ENCODE assay signal across 29 cellular contexts in genomic region chr4:176879370-176880116, GRCh38.
DNase-seq lines count a peak whose midpoint lies in the region; ATAC-seq and TF ChIP-seq lines count a peak whose summit lies in the region.
"Had no signal": no experiment of that assay in that cellular context is flagged by ENCODE, and none has a peak within 500 bp of the region (broad histone marks: within the 10 kb centered on the region; RNA-seq: fewer than 3 reads in every experiment).

No MANE protein-coding gene starts in this region.

- H2AK5ac ChIP-seq in neuronal stem cell (ENCODE audit: low read depth, low read length) = no peak overlapping the region

- peaks cover 3% of the 10 kb centered on the region for H3K4me1 Mint-ChIP-seq in endodermal cell
- H3K4me1 Mint-ChIP-seq: activated naive CD8-positive, alpha-beta T cell treated with anti-CD3 and anti-CD28 coated beads for 36 hours; naive thymus-derived CD4-positive, alpha-beta T cell; stimulated activated effector memory CD8-positive, alpha-beta T cell treated with anti-CD3 and anti-CD28 coated beads, Interleukin-12 subunit alpha, Interleukin-12 subunit beta, amount 100 ng/mL, for 72 hours had no signal

- H4K8ac ChIP-seq in neuronal stem cell (ENCODE audit: low read depth, low read length) = no peak overlapping the region

- no peak overlapping the region for H4K91ac ChIP-seq in neuronal stem cell (ENCODE audit: low read depth, low read length, poor library complexity)

- H3K79me1 ChIP-seq in neuronal stem cell (ENCODE audit: low read depth, low read length) = no peaks in the 10 kb centered on the region

- H3K4me1 ChIP-seq in endodermal cell (ENCODE audit: control insufficient read depth, insufficient read depth, low read length) (no peaks in the 10 kb centered on the region), neuronal stem cell (ENCODE audit: control insufficient read depth in 2 of 2, insufficient read depth in 1 of 2, low read depth in 1 of 2, low read length in 2 of 2) (peaks cover 0 to 6% of the 10 kb centered on the region in 2 donors)
- H3K4me1 ChIP-seq: ascending aorta, heart right ventricle, psoas muscle, tibial nerve had no signal

- H3K4me3 ChIP-seq in endodermal cell (ENCODE audit: low read length) (no peak overlapping the region), neuronal stem cell (ENCODE audit: low read length in 2 of 2) (no peak overlapping the region)
- H3K4me3 ChIP-seq: ascending aorta, heart right ventricle, PC-9, psoas muscle, tibial nerve had no signal

- no peak overlapping the region for H3K14ac ChIP-seq in neuronal stem cell (ENCODE audit: low read length)

- H2BK15ac ChIP-seq in neuronal stem cell (ENCODE audit: low read length) = no peak overlapping the region

- no peak overlapping the region for H2BK120ac ChIP-seq in neuronal stem cell (ENCODE audit: low read depth, low read length)

- CTCF ChIA-PET in HEK293T (lab: Yijun Ruan, JAX) = no interaction called here

- H2BK5ac ChIP-seq in neuronal stem cell (ENCODE audit: low read length) = no peak overlapping the region

- no peaks in the 10 kb centered on the region for H3K36me3 Mint-ChIP-seq in endodermal cell (ENCODE audit: low read depth)
- H3K36me3 Mint-ChIP-seq: activated naive CD8-positive, alpha-beta T cell treated with anti-CD3 and anti-CD28 coated beads for 36 hours; naive thymus-derived CD4-positive, alpha-beta T cell; stimulated activated effector memory CD8-positive, alpha-beta T cell treated with anti-CD3 and anti-CD28 coated beads, Interleukin-12 subunit alpha, Interleukin-12 subunit beta, amount 100 ng/mL, for 72 hours had no signal

- intact Hi-C loops in posterior vena cava (cut with DNase I) = no loop called here

- H3K27ac Mint-ChIP-seq in endodermal cell = peak overlapping the region; percentile 18
- H3K27ac Mint-ChIP-seq: activated naive CD8-positive, alpha-beta T cell treated with anti-CD3 and anti-CD28 coated beads for 36 hours; activated T-cell treated with anti-CD3 and anti-CD28 coated beads, Interleukin-2, amount 50 U/mL, for 24 hours; effector memory CD8-positive, alpha-beta T cell; naive thymus-derived CD4-positive, alpha-beta T cell; stimulated activated effector memory CD8-positive, alpha-beta T cell treated with anti-CD3 and anti-CD28 coated beads, Interleukin-12 subunit alpha, Interleukin-12 subunit beta, amount 100 ng/mL, for 72 hours had no signal

- H3K23ac ChIP-seq in neuronal stem cell (ENCODE audit: low read depth, low read length, poor library complexity) = no peak overlapping the region

- H3K9ac ChIP-seq in endodermal cell (ENCODE audit: extremely low read depth, low read length, poor library complexity, severe bottlenecking) (no peak overlapping the region), neuronal stem cell (ENCODE audit: low read depth, low read length, poor library complexity) (no peak overlapping the region)
- H3K9ac ChIP-seq: SK-N-SH had no signal

- 90 to 93% methylated on average over 2 to 4 of the region's 4 CpGs for WGBS in endodermal cell (ENCODE audit: insufficient coverage in 1 of 2, insufficient read length in 1 of 2), 2 experiments
- WGBS in neuronal stem cell (ENCODE audit: extremely low coverage in 2 of 2, insufficient read length in 2 of 2, insufficient replicate concordance in 1 of 2), 2 donors = no CpG with 5 or more reads among the region's 4 CpGs

- POLR2A ChIA-PET in HEK293T (lab: Yijun Ruan, JAX) = no interaction called here

- no peaks in the 10 kb centered on the region for H3K9me3 Mint-ChIP-seq in endodermal cell
- H3K9me3 Mint-ChIP-seq: activated T-cell treated with anti-CD3 and anti-CD28 coated beads, Interleukin-2, amount 50 U/mL, for 24 hours had no signal

- no peak for TF ChIP-seq CTCF in endodermal cell (conservative IDR thresholded peaks at IDR 0.05)

- DNase-seq in HEK293T (ENCODE audit: extremely low spot score) (no peak), OCI-M1 (lab: John Stamatoyannopoulos, UW) (peak; percentile 22), endodermal cell (no peak), neuronal stem cell (ENCODE audit: low spot score) (no peak), putamen (ENCODE audit: low spot score) (no peak), posterior vena cava (ENCODE audit: low spot score) (no peak)
- DNase-seq: activated CD4-positive, CD25-positive, alpha-beta regulatory T cell; activated gamma-delta T cell; activated naive CD8-positive, alpha-beta T cell treated with anti-CD3 and anti-CD28 coated beads for 36 hours; activated T-cell treated with anti-CD3 and anti-CD28 coated beads, Interleukin-2, amount 50 U/mL, for 24 hours; COR-L47; effector memory CD8-positive, alpha-beta T cell; erythroblast; heart right ventricle; kidney glomerular epithelial cell; MV-4-11; naive thymus-derived CD4-positive, alpha-beta T cell; NCI-H146; NCI-H446 treated with DMSO at 0.1 percent for 48 hours; PC-9; psoas muscle; SK-N-SH had no signal

- no peak overlapping the region for H3K27ac ChIP-seq in endodermal cell (ENCODE audit: low read depth, low read length)
- no peak overlapping the region for H3K27ac ChIP-seq in neuronal stem cell (replicated peaks; ENCODE audit: low read length)
- H3K27ac ChIP-seq: ascending aorta, C4-2B, heart right ventricle, HL-60, PC-9, psoas muscle, tibial nerve had no signal

- H3K4me2 ChIP-seq in neuronal stem cell (ENCODE audit: insufficient read depth, low read length, poor library complexity, severe bottlenecking) = no peak overlapping the region
- H3K4me2 ChIP-seq: PC-9, SK-N-SH had no signal

- no peak overlapping the region for H2BK12ac ChIP-seq in neuronal stem cell (ENCODE audit: low read length)

- no peak overlapping the region for H3K4ac ChIP-seq in neuronal stem cell (ENCODE audit: low read length)

- no peaks in the 10 kb centered on the region for H3K9me3 ChIP-seq in endodermal cell (ENCODE audit: control insufficient read depth, low read length)
- no peaks in the 10 kb centered on the region for H3K9me3 ChIP-seq in neuronal stem cell (replicated peaks in 1 of 2; ENCODE audit: control insufficient read depth in 2 of 2, insufficient read depth in 1 of 2, low read depth in 1 of 2, low read length in 2 of 2)
- H3K9me3 ChIP-seq: ascending aorta, heart right ventricle, psoas muscle, SK-N-SH, tibial nerve had no signal

- no peak overlapping the region for H3K4me3 Mint-ChIP-seq in endodermal cell
- H3K4me3 Mint-ChIP-seq: activated naive CD8-positive, alpha-beta T cell treated with anti-CD3 and anti-CD28 coated beads for 36 hours; activated T-cell treated with anti-CD3 and anti-CD28 coated beads, Interleukin-2, amount 50 U/mL, for 24 hours; effector memory CD8-positive, alpha-beta T cell; naive thymus-derived CD4-positive, alpha-beta T cell; stimulated activated effector memory CD8-positive, alpha-beta T cell treated with anti-CD3 and anti-CD28 coated beads, Interleukin-12 subunit alpha, Interleukin-12 subunit beta, amount 100 ng/mL, for 72 hours had no signal

- no peaks in the 10 kb centered on the region for H3K27me3 ChIP-seq in endodermal cell (ENCODE audit: control insufficient read depth, insufficient read depth, low read length, poor library complexity, severe bottlenecking)
- no peaks in the 10 kb centered on the region for H3K27me3 ChIP-seq in neuronal stem cell (ENCODE audit: control insufficient read depth in 3 of 3, insufficient read depth in 3 of 3, low read depth in 1 of 3, low read length in 3 of 3)
- H3K27me3 ChIP-seq: ascending aorta, heart right ventricle, tibial nerve had no signal

- H3K36me3 ChIP-seq in endodermal cell (ENCODE audit: control insufficient read depth, insufficient read depth, low read length) (no peaks in the 10 kb centered on the region), neuronal stem cell (replicated peaks in 1 of 2; ENCODE audit: control insufficient read depth in 2 of 2, insufficient read depth in 2 of 2, low read length in 2 of 2) (no peaks in the 10 kb centered on the region)
- H3K36me3 ChIP-seq: ascending aorta, heart right ventricle, tibial nerve had no signal

- ATAC-seq in HG03139 (IDR thresholded peaks at IDR 0.05; ENCODE audit: unreplicated experiment) = no peak
- ATAC-seq: effector memory CD8-positive, alpha-beta T cell; heart right ventricle; naive thymus-derived CD4-positive, alpha-beta T cell; psoas muscle; Right ventricle myocardium inferior; stimulated activated effector memory CD8-positive, alpha-beta T cell treated with anti-CD3 and anti-CD28 coated beads, Interleukin-12 subunit alpha, Interleukin-12 subunit beta, amount 100 ng/mL, for 72 hours had no signal

- no peaks in the 10 kb centered on the region for H3K27me3 Mint-ChIP-seq in endodermal cell (ENCODE audit: insufficient read depth)
- H3K27me3 Mint-ChIP-seq: activated naive CD8-positive, alpha-beta T cell treated with anti-CD3 and anti-CD28 coated beads for 36 hours; activated T-cell treated with anti-CD3 and anti-CD28 coated beads, Interleukin-2, amount 50 U/mL, for 24 hours; effector memory CD8-positive, alpha-beta T cell; naive thymus-derived CD4-positive, alpha-beta T cell had no signal

- H2AFZ ChIP-seq in neuronal stem cell (ENCODE audit: low read length) = peak overlapping the region; percentile 31
- H2AFZ ChIP-seq: PC-9 had no signal

- no peak overlapping the region for H3K18ac ChIP-seq in neuronal stem cell (ENCODE audit: low read length)

TF ChIP-seq in HEK293T, 16 proteins besides CTCF, POLR2A, EP300 and RAD21:
- no peak for TF ChIP-seq LEF1 (IDR thresholded peaks at IDR 0.05; ENCODE audit: borderline replicate concordance)
- no peak for TF ChIP-seq FOXK2 (IDR thresholded peaks at IDR 0.05)
- TF ChIP-seq ARNT (IDR thresholded peaks at IDR 0.05) = no peak
- no peak for TF ChIP-seq TARDBP (IDR thresholded peaks at IDR 0.05)
- TF ChIP-seq SP1 (IDR thresholded peaks at IDR 0.05) = no peak
- no peak for TF ChIP-seq ZNF384 (IDR thresholded peaks at IDR 0.05)
- TF ChIP-seq NFRKB (IDR thresholded peaks at IDR 0.05) = no peak
- TF ChIP-seq ELF4 (IDR thresholded peaks at IDR 0.05) = peak; percentile 18; the same call in 1 of the 2 replicates
